26 cellular contexts compared by ENCODE assay signal in the genomic region with DNA sequence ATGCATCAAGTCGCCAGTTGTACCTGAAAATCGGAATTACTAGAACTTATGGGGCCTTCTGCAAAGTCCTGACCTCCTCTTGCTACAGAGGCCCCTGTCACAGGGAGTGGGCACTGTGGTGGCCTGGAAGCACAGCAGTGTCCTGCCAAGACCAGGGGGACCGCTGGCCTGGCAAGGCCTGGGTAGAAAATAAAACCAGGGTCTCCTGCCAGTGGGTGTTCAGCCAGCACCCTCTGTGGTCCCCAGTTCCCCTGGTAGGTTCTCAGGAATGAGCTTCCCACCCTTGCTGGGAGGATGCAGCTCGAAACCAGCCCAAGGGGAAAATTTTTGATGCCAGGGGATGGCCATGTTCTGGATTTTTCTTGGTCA.
"Had no signal": no experiment of that assay in that cellular context is flagged by ENCODE, and none has a peak within 500 bp of the region (broad histone marks: within the 10 kb centered on the region; RNA-seq: fewer than 3 reads in every experiment).

No MANE protein-coding gene starts in this region.

- H3K9me3 Mint-ChIP-seq: activated naive CD4-positive, alpha-beta T cell treated with anti-CD3 and anti-CD28 coated beads for 36 hours; nephron progenitor cell; stimulated activated memory B cell treated with anti-CD40 and anti-IgM and Interleukin-4, amounts not matched to agents 10 μg/mL and 1 μg/mL and 100 μg/mL, for 72 hours; WTC11 had no signal

- H3K27me3 Mint-ChIP-seq: T-helper 17 cell had no signal

- DNase-seq: activated CD4-positive, alpha-beta T cell treated with anti-CD3 and anti-CD28 coated beads for 1 hour; activated CD4-positive, alpha-beta T cell treated with anti-CD3 and anti-CD28 coated beads, Interleukin-2, amount 50 U/mL, for 4 hours; activated CD8-positive, alpha-beta memory T cell treated with anti-CD3 and anti-CD28 coated beads, Interleukin-2, amount 50 U/mL, for 48 hours; activated effector memory CD4-positive, alpha-beta T cell treated with Interleukin-2 at 50 U/mL for 16 hours; activated naive CD4-positive, alpha-beta T cell treated with anti-CD3 and anti-CD28 coated beads for 36 hours; activated T-cell treated with anti-CD3 and anti-CD28 coated beads, Interleukin-2, amount 50 U/mL, for 48 hours; central memory CD4-positive, alpha-beta T cell; dermis blood vessel endothelial cell; effector CD8-positive, alpha-beta T cell; left ventricle myocardium inferior; mesendoderm; nephron progenitor cell; ovary; retina; sigmoid colon; small intestine; stimulated activated CD4-positive, alpha-beta T cell treated with anti-CD3 and anti-CD28 coated beads, Interleukin-4, amount 100 ng/mL, for 24 hours; T-helper 17 cell; T1000; testis; transverse colon had no signal

- H3K27ac ChIP-seq: breast epithelium, left ventricle myocardium inferior, ovary, prostate gland, sigmoid colon, testis, transverse colon had no signal

- H3K27ac Mint-ChIP-seq: activated naive CD4-positive, alpha-beta T cell treated with anti-CD3 and anti-CD28 coated beads for 36 hours; nephron progenitor cell; stimulated activated memory B cell treated with anti-CD40 and anti-IgM and Interleukin-4, amounts not matched to agents 10 μg/mL and 1 μg/mL and 100 μg/mL, for 72 hours; WTC11 had no signal

- H3K36me3 Mint-ChIP-seq: WTC11 had no signal

- ATAC-seq: SK-N-SH treated with all-trans-retinoic acid at 6 μM for 48 hours; stimulated activated memory B cell treated with anti-CD40 and anti-IgM and Interleukin-4, amounts not matched to agents 10 μg/mL and 1 μg/mL and 100 μg/mL, for 72 hours; T-helper 17 cell; WTC11 had no signal

- H3K9me3 ChIP-seq: breast epithelium, left ventricle myocardium inferior, ovary, prostate gland, sigmoid colon, testis, transverse colon had no signal

- H3K27me3 ChIP-seq: breast epithelium, ovary, sigmoid colon, testis, transverse colon had no signal

- H3K4me3 Mint-ChIP-seq: activated naive CD4-positive, alpha-beta T cell treated with anti-CD3 and anti-CD28 coated beads for 36 hours; nephron progenitor cell; stimulated activated memory B cell treated with anti-CD40 and anti-IgM and Interleukin-4, amounts not matched to agents 10 μg/mL and 1 μg/mL and 100 μg/mL, for 72 hours; T-helper 17 cell; WTC11 had no signal
